ENCODE assay signal across 24 cellular contexts in the genomic region with DNA sequence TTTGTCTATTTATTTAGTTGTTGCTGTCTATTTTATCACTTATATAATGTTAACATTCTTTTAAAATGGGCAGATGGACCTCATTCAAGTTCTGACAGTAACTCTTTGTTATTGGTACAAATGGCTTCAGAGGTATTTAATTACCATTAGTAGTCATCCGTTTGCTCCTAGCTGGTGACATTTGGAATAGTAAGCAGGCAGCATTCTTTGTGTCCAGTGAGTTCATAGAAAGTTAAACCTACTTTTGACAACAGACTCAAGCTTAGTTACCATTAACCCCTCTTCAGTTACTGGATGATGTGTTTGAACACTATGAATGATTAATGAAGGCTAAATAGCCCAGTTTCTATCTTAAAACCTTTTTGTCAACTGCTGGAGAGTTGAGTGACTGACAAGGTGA.
DNase-seq lines count a peak whose midpoint lies in the region; ATAC-seq and TF ChIP-seq lines count a peak whose summit lies in the region.
"Had no signal": no experiment of that assay in that cellular context is flagged by ENCODE, and none has a peak within 500 bp of the region (broad histone marks: within the 10 kb centered on the region; RNA-seq: fewer than 3 reads in every experiment).

No MANE protein-coding gene starts in this region.

- no peaks in the 10 kb centered on the region for H3K36me3 Mint-ChIP-seq in osteocyte (ENCODE audit: unreplicated experiment)
- H3K36me3 Mint-ChIP-seq: CD4-positive, alpha-beta memory T cell; T-cell had no signal

- H3K27me3 Mint-ChIP-seq in osteocyte (ENCODE audit: unreplicated experiment), result no peaks in the 10 kb centered on the region
- H3K27me3 Mint-ChIP-seq: CD4-positive, alpha-beta memory T cell; T-cell had no signal

- peaks cover 9% of the 10 kb centered on the region for H3K4me1 Mint-ChIP-seq in osteocyte (ENCODE audit: unreplicated experiment)
- H3K4me1 Mint-ChIP-seq: CD4-positive, alpha-beta memory T cell; GM23338; H9; T-cell had no signal

- DNase-seq in M059J (ENCODE audit: low read depth) (peak; percentile 21), SK-MEL-5 (ENCODE audit: low read depth, low spot score) (peak; percentile 60), kidney glomerular epithelial cell (lab: John Stamatoyannopoulos, UW) (peak; percentile 37), renal cortical epithelial cell (ENCODE audit: low read depth) (peak; percentile 78), GM10266 (ENCODE audit: extremely low spot score) (no peak), osteocyte (ENCODE audit: extremely low spot score, unreplicated experiment) (no peak)
- DNase-seq: C1 segment of cervical spinal cord; CD4-positive, alpha-beta memory T cell; DMS 273 treated with DMSO at 0.1 percent for 48 hours; DND-41; H9; Karpas-422; NCI-H1092 treated with DMSO at 0.1 percent for 48 hours; NCI-H1436; NCI-H1930; NCI-H2107; NCI-H524; NCI-H82; NK-92 treated with Interleukin-12 subunit alpha and Interleukin-12 subunit beta, amount 100 ng/mL, for 24 hours; SHP77 treated with DMSO at 0.1 percent for 48 hours; T-cell had no signal

- H3K9me3 Mint-ChIP-seq in osteocyte (ENCODE audit: unreplicated experiment), result no peaks in the 10 kb centered on the region
- H3K9me3 Mint-ChIP-seq: GM23338, H9 had no signal

- no peak for ATAC-seq in GM19463 (IDR thresholded peaks at IDR 0.05; ENCODE audit: unreplicated experiment)
- ATAC-seq: GM23338, HepG2, T-cell had no signal

- TF ChIP-seq CTCF in GM10266 (IDR thresholded peaks at IDR 0.05; ENCODE audit: control insufficient read depth, insufficient read depth, low read depth, missing control alignments), result no peak
- TF ChIP-seq CTCF in osteocyte (IDR thresholded peaks at IDR 0.05), result no peak

- in situ Hi-C loops in SK-MEL-5 (cut with HindIII; ENCODE audit: low pct_unique_long_range_greater_than_20kb, low sequenced_read_pairs), result no loop called here

- no peak overlapping the region for H3K4me3 Mint-ChIP-seq in osteocyte (ENCODE audit: unreplicated experiment)
- H3K4me3 Mint-ChIP-seq: CD4-positive, alpha-beta memory T cell; GM23338; H9; T-cell had no signal

- H3K27ac Mint-ChIP-seq in osteocyte (ENCODE audit: unreplicated experiment), result no peak overlapping the region
- H3K27ac Mint-ChIP-seq: CD4-positive, alpha-beta memory T cell; GM23338; H9; T-cell had no signal

Comparison
In these comparisons a context has a peak if more than half of its experiments do, and no peak if none do; other contexts are left out.
1. DNase-seq: peak in M059J (single experiment), SK-MEL-5 (single experiment), kidney glomerular epithelial cell (single experiment) and renal cortical epithelial cell (single experiment); none in GM10266 (single experiment) and osteocyte (single experiment).